Comparison of ENCODE assay signal across 9 cellular contexts in genomic region chr16:155031-155398, GRCh38. TPM values are rescaled to one million over a fixed set of nuclear protein-coding genes. Genes with fewer than 3 reads are reported as not detected.
DNase-seq lines count a peak whose midpoint lies in the region; ATAC-seq and TF ChIP-seq lines count a peak whose summit lies in the region.
"Had no signal": no experiment of that assay in that cellular context is flagged by ENCODE, and none has a peak within 500 bp of the region (broad histone marks: within the 10 kb centered on the region; RNA-seq: fewer than 3 reads in every experiment).

No MANE protein-coding gene starts in this region.

- CTCF ChIA-PET in A673 (lab: Charles Lee): no interaction called here
- CTCF ChIA-PET in HCT116 (lab: Charles Lee): no interaction called here

- no peak for ATAC-seq in HCT116
- ATAC-seq in HG02610 (IDR thresholded peaks at IDR 0.05; ENCODE audit: unreplicated experiment): no peak

- H3K27ac ChIP-seq in A673 (ENCODE audit: low read depth, low read length, poor library complexity, severe bottlenecking): no peak overlapping the region
- H3K27ac ChIP-seq in HCT116 (ENCODE audit: low read depth, low read length): no peak overlapping the region
- no peak overlapping the region for H3K27ac ChIP-seq in muscle layer of duodenum (ENCODE audit: low read length)
- H3K27ac ChIP-seq in prostate gland: no peak overlapping the region
- H3K27ac ChIP-seq: esophagus muscularis mucosa had no signal

- BruUV-seq in A673 (replicated peaks; lab: Mats Ljungman, UMichigan) (no TSS peak), HCT116 (replicated peaks; lab: Mats Ljungman, UMichigan) (no TSS peak)

- H3K4me1 ChIP-seq in A673 (ENCODE audit: insufficient read depth, low read length, poor library complexity, severe bottlenecking): no peaks in the 10 kb centered on the region
- H3K4me1 ChIP-seq in HCT116 (ENCODE audit: control insufficient read depth in 1 of 2, insufficient read depth in 2 of 2, low read length in 2 of 2): peaks cover 5 to 9% of the 10 kb centered on the region in 2 experiments; a peak in 3 of 4 replicates
- peaks cover 4% of the 10 kb centered on the region for H3K4me1 ChIP-seq in adipocyte (ENCODE audit: control insufficient read depth, insufficient read depth, low read length)
- peaks cover 0 to 10% of the 10 kb centered on the region in 2 donors for H3K4me1 ChIP-seq in muscle layer of duodenum (ENCODE audit: control insufficient read depth in 1 of 2, insufficient read depth in 2 of 2, low read length in 2 of 2)
- peaks cover 5% of the 10 kb centered on the region for H3K4me1 ChIP-seq in prostate gland (replicated peaks)

- H3K4me3 ChIP-seq in A673 (ENCODE audit: low read depth, low read length, poor library complexity, severe bottlenecking) (peak overlapping the region; percentile 57), HCT116 (replicated peaks in 1 of 2; ENCODE audit: low read depth in 1 of 2, low read length in 2 of 2) (peak overlapping the region in 1 of 2 experiments; percentile 52; a peak in 2 of 4 replicates), adipocyte (ENCODE audit: low read length) (peak overlapping the region; percentile 47), muscle layer of duodenum (ENCODE audit: low read depth in 1 of 2, low read length in 2 of 2) (peak overlapping the region; percentile 33 to 57), prostate gland (no peak overlapping the region)

- H3K27me3 ChIP-seq in A673 (replicated peaks; ENCODE audit: insufficient read depth, low read depth, low read length, poor library complexity): no peaks in the 10 kb centered on the region
- H3K27me3 ChIP-seq in HCT116 (ENCODE audit: insufficient read depth, low read length): no peaks in the 10 kb centered on the region
- peaks cover 27% of the 10 kb centered on the region for H3K27me3 ChIP-seq in adipocyte (replicated peaks; ENCODE audit: control insufficient read depth, insufficient read depth, low read length)
- H3K27me3 ChIP-seq in muscle layer of duodenum (ENCODE audit: low read depth, low read length): peaks cover 8% of the 10 kb centered on the region
- no peaks in the 10 kb centered on the region for H3K27me3 ChIP-seq in prostate gland (replicated peaks; ENCODE audit: insufficient read depth)

- no peak for TF ChIP-seq CTCF in A673 (conservative IDR thresholded peaks at IDR 0.05; ENCODE audit: low read depth, low read length)
- TF ChIP-seq CTCF in HCT116 (IDR thresholded peaks at IDR 0.05 in 2 of 3, conservative IDR thresholded peaks at IDR 0.05 in 1 of 3; ENCODE audit: borderline replicate concordance in 1 of 3, insufficient read depth in 1 of 3, low read depth in 2 of 3, low read length in 2 of 3): no peak
- TF ChIP-seq CTCF in prostate gland (IDR thresholded peaks at IDR 0.05): no peak

- no peak overlapping the region for H2AFZ ChIP-seq in HCT116 (ENCODE audit: low read depth, low read length, poor library complexity, severe bottlenecking)

- H3K79me2 ChIP-seq in HCT116 (ENCODE audit: insufficient read depth, low read length): no peaks in the 10 kb centered on the region

- no peaks in the 10 kb centered on the region for H3K9me2 ChIP-seq in HCT116 (ENCODE audit: insufficient read depth)

- H3K9me3 ChIP-seq in A673 (ENCODE audit: low read depth, low read length, poor library complexity, severe bottlenecking) (no peaks in the 10 kb centered on the region), HCT116 (ENCODE audit: control insufficient read depth in 1 of 2, insufficient read depth in 1 of 2, low read depth in 1 of 2, low read length in 2 of 2) (no peaks in the 10 kb centered on the region), adipocyte (ENCODE audit: control insufficient read depth, low read length) (no peaks in the 10 kb centered on the region), muscle layer of duodenum (ENCODE audit: control insufficient read depth in 1 of 2, low read length in 2 of 2) (no peaks in the 10 kb centered on the region), prostate gland (no peaks in the 10 kb centered on the region)
- H3K9me3 ChIP-seq: esophagus muscularis mucosa had no signal

- DNase-seq in A673 (ENCODE audit: low spot score): no peak
- no peak for DNase-seq in HCT116 (ENCODE audit: low read depth, low spot score)
- DNase-seq in adipocyte (ENCODE audit: low read depth): no peak
- no peak for DNase-seq in middle frontal gyrus (ENCODE audit: extremely low spot score, low spot score)
- DNase-seq in prostate gland (ENCODE audit: low spot score): no peak
- DNase-seq in NCI-H2029 treated with DMSO at 0.1 percent for 48 hours (lab: John Stamatoyannopoulos, UW): no peak

- POLR2A ChIA-PET in A673 (lab: Charles Lee; ENCODE audit: low non-redundant PET) (no interaction called here), HCT116 (lab: Charles Lee) (no interaction called here)

- no peak for TF ChIP-seq RAD21 in HCT116 (IDR thresholded peaks at IDR 0.05; ENCODE audit: low read depth)

- H3K4me2 ChIP-seq in HCT116 (ENCODE audit: low read length): peak overlapping the region; percentile 88

- RAD21 ChIA-PET in HCT116 (lab: Charles Lee; ENCODE audit: low non-redundant PET in 1 of 2, low total read pairs in 2 of 2, uncharacterized antibody in 2 of 2, unreplicated experiment in 2 of 2): no interaction called here

- H3K36me3 ChIP-seq in A673 (ENCODE audit: insufficient read depth, low read length, poor library complexity, severe bottlenecking) (no peaks in the 10 kb centered on the region), HCT116 (ENCODE audit: control insufficient read depth in 1 of 2, insufficient read depth in 2 of 2, low read length in 2 of 2) (no peaks in the 10 kb centered on the region), adipocyte (ENCODE audit: control insufficient read depth, insufficient read depth, low read length, severe bottlenecking) (no peaks in the 10 kb centered on the region), muscle layer of duodenum (ENCODE audit: control insufficient read depth in 1 of 2, insufficient read depth in 2 of 2, low read length in 2 of 2) (no peaks in the 10 kb centered on the region), prostate gland (no peaks in the 10 kb centered on the region)
- H3K36me3 ChIP-seq: esophagus muscularis mucosa had no signal

- H3K9ac ChIP-seq in HCT116 (ENCODE audit: low read length) (no peak overlapping the region), adipocyte (ENCODE audit: low read length) (no peak overlapping the region)

- WGBS in prostate gland: 54% methylated on average over 7 of the region's 7 CpGs

- no peaks in the 10 kb centered on the region for H4K20me1 ChIP-seq in HCT116 (ENCODE audit: insufficient read depth)

- TF ChIP-seq POLR2A in HCT116 (IDR thresholded peaks at IDR 0.05; ENCODE audit: borderline replicate concordance, extremely low read depth, insufficient read depth, insufficient read length) (no peak), prostate gland (IDR thresholded peaks at IDR 0.05) (no peak)

- intact Hi-C loops in A673 (cut with micrococcal nuclease; ENCODE audit: unreplicated experiment): no loop called here
- intact Hi-C loops in HCT116 (cut with micrococcal nuclease): no loop called here
- intact Hi-C loops in prostate gland (cut with DNase I): no loop called here

TF ChIP-seq in HCT116, 20 proteins besides CTCF, POLR2A, EP300 and RAD21 (continues in another document):
- TF ChIP-seq REST (IDR thresholded peaks at IDR 0.05; ENCODE audit: low read depth) (no peak), EZH2phosphoT487 (IDR thresholded peaks at IDR 0.05; ENCODE audit: borderline replicate concordance) (no peak), SRF (IDR thresholded peaks at IDR 0.05; ENCODE audit: low read depth) (no peak), SP1 (IDR thresholded peaks at IDR 0.05; ENCODE audit: low read depth) (no peak), ZFX (IDR thresholded peaks at IDR 0.05) (no peak), ELF1 (IDR thresholded peaks at IDR 0.05; ENCODE audit: borderline replicate concordance, low read depth) (no peak)

RNA-seq across cellular contexts. Expression of gene HBZ, which starts 2.6 kb away (rescaled TPM):
- total RNA-seq in A673 (2021): not detected in 2 replicates
- total RNA-seq in HCT116 (2021; ENCODE audit: unreplicated experiment): not detected
- polyA plus RNA-seq in HCT116 (2012): 0.14 and 0.36 TPM in 2 replicates
- total RNA-seq in prostate gland: not detected
- total RNA-seq: esophagus muscularis mucosa had no signal

RNA-seq across cellular contexts. Expression of gene HBM, which starts 10.8 kb away (rescaled TPM):
- total RNA-seq in A673 (2021): not detected in 2 replicates
- not detected for total RNA-seq in HCT116 (2021; ENCODE audit: unreplicated experiment)
- polyA plus RNA-seq in HCT116 (2012): not detected in 2 replicates
- total RNA-seq in prostate gland: not detected

RNA-seq across cellular contexts. Expression of gene NPRL3, which starts 16.5 kb away (rescaled TPM):
- total RNA-seq in A673 (2021): 61.6 and 62.6 TPM in 2 replicates
- total RNA-seq in HCT116 (2021; ENCODE audit: unreplicated experiment): 32.0 TPM
- 28.6 and 31.5 TPM in 2 replicates for polyA plus RNA-seq in HCT116 (2012)
- 10 to 100 TPM; 36.1 to 47.1 TPM for total RNA-seq in prostate gland

RNA-seq across cellular contexts. Expression of gene HBA2, which starts 17.7 kb away (rescaled TPM):
- total RNA-seq in A673 (2021) (1.9 and 6.1 TPM in 2 replicates), HCT116 (2021; ENCODE audit: unreplicated experiment) (3.0 TPM), prostate gland (10 to 100 TPM in 1 of 2 donors, 1 to 10 TPM in 1; 7.4 to 15.5 TPM)
- 4.4 and 6.3 TPM in 2 replicates for polyA plus RNA-seq in HCT116 (2012)

RNA-seq across cellular contexts. Expression of gene HBA1, which starts 21.5 kb away (rescaled TPM):
- total RNA-seq in A673 (2021) (5.9 and 9.5 TPM in 2 replicates), HCT116 (2021; ENCODE audit: unreplicated experiment) (4.9 TPM), prostate gland (10 to 100 TPM in 1 of 2 donors, not detected in 1; 43.4 TPM)
- polyA plus RNA-seq in HCT116 (2012): 0.50 and 2.7 TPM in 2 replicates

Comparison
In these comparisons a context has a peak if more than half of its experiments do, and no peak if none do; other contexts are left out.
1. H3K4me3 ChIP-seq: peak in A673 (single experiment), adipocyte (single experiment) and muscle layer of duodenum (2 of 2); none in prostate gland (0 of 2).